ENCODE assay signal across 18 cellular contexts in genomic region chr11:19578871-19579270, GRCh38.
A peak's percentile ranks its signal among the peaks of the same experiment; 100 is the strongest.
DNase-seq lines count a peak whose midpoint lies in the region; ATAC-seq, FAIRE-seq and TF ChIP-seq lines count a peak whose summit lies in the region.
"Had no signal": no experiment of that assay in that cellular context is flagged by ENCODE, and none has a peak within 500 bp of the region (broad histone marks: within the 10 kb centered on the region; RNA-seq: fewer than 3 reads in every experiment).

No MANE protein-coding gene starts in this region.

- H3K9me3 ChIP-seq in body of pancreas (no peaks in the 10 kb centered on the region), mesodermal cell (ENCODE audit: control insufficient read depth, low read length) (no peaks in the 10 kb centered on the region), stomach smooth muscle (ENCODE audit: control insufficient read depth in 2 of 2, low read length in 2 of 2) (no peaks in the 10 kb centered on the region)

- H3K27ac ChIP-seq in ACC112 (ENCODE audit: low read depth, low read length), result peak overlapping the region; percentile 33; the same call in 1 of the 2 replicates
- H3K27ac ChIP-seq in body of pancreas, result peak overlapping the region; percentile 44 to 67 (median 58)
- H3K27ac ChIP-seq in mesodermal cell (ENCODE audit: low read depth, low read length, severe bottlenecking), result peak overlapping the region; percentile 87
- peak overlapping the region; percentile 94 for H3K27ac ChIP-seq in stomach smooth muscle (ENCODE audit: low read length)
- H3K27ac ChIP-seq: PC-9 had no signal

- DNase-seq in body of pancreas, result no peak
- DNase-seq in NCI-H2029 (lab: John Stamatoyannopoulos, UW), result no peak
- no peak for DNase-seq in frontal cortex (ENCODE audit: low spot score in 2 of 2)
- DNase-seq in D721Med (ENCODE audit: insufficient read length, low spot score), result no peak
- DNase-seq in NCI-H2107 (lab: John Stamatoyannopoulos, UW), result no peak
- DNase-seq: activated CD4-positive, CD25-positive, alpha-beta regulatory T cell treated with anti-CD3 and anti-CD28 coated beads, Interleukin-2, amount 50 U/mL, for 72 hours; activated naive CD8-positive, alpha-beta T cell treated with anti-CD3 and anti-CD28 coated beads, Interleukin-2, amount 50 U/mL, for 24 hours; DND-41; endodermal cell; Karpas-422; NCI-H1105; NCI-H2171; PC-9; stimulated activated CD4-positive, alpha-beta T cell treated with anti-CD3 and anti-CD28 coated beads, Interleukin-4, amount 100 ng/mL, for 1 hour had no signal

- H3K36me3 ChIP-seq in ACC112 (ENCODE audit: insufficient read depth, low read length) (no peaks in the 10 kb centered on the region), body of pancreas (replicated peaks in 1 of 2; ENCODE audit: insufficient read depth in 1 of 2, low read depth in 2 of 2) (no peaks in the 10 kb centered on the region), mesodermal cell (ENCODE audit: control insufficient read depth, insufficient read depth, low read length) (no peaks in the 10 kb centered on the region), stomach smooth muscle (ENCODE audit: control insufficient read depth in 2 of 2, insufficient read depth in 2 of 2, low read length in 2 of 2) (no peaks in the 10 kb centered on the region)

- TF ChIP-seq CTCF in body of pancreas (IDR thresholded peaks at IDR 0.05), result no peak
- TF ChIP-seq CTCF in D721Med (IDR thresholded peaks at IDR 0.05; ENCODE audit: insufficient read depth, missing control alignments), result no peak

- H3K4me3 ChIP-seq in ACC112 (ENCODE audit: low read depth, low read length), result no peak overlapping the region
- no peak overlapping the region for H3K4me3 ChIP-seq in body of pancreas
- no peak overlapping the region for H3K4me3 ChIP-seq in mesodermal cell (ENCODE audit: extremely low read depth, insufficient read depth, low read length, poor library complexity, severe bottlenecking)
- peak overlapping the region in 1 of 2 donors; percentile 54 for H3K4me3 ChIP-seq in stomach smooth muscle (ENCODE audit: low read length in 2 of 2)
- H3K4me3 ChIP-seq: PC-9 had no signal

- WGBS in body of pancreas, 2 donors, result 67 to 69% methylated on average over 2 of the region's 2 CpGs
- 86 to 92% methylated on average over 1 to 2 of the region's 2 CpGs for WGBS in mesodermal cell (ENCODE audit: insufficient coverage in 2 of 2), 2 experiments

- FAIRE-seq in frontal cortex (lab: Jason Lieb, UNC) (no peak), D721Med (lab: Jason Lieb, UNC) (no peak)
- FAIRE-seq: keratinocyte had no signal

- H3K9ac ChIP-seq in stomach smooth muscle (ENCODE audit: low read length in 2 of 2), result peak overlapping the region; percentile 22 to 55

- TF ChIP-seq POLR2A in body of pancreas (IDR thresholded peaks at IDR 0.05), result no peak

- H3K4me1 ChIP-seq in ACC112 (ENCODE audit: control insufficient read depth, insufficient read depth, low read length, unreplicated experiment), result peaks cover 39% of the 10 kb centered on the region
- H3K4me1 ChIP-seq in body of pancreas, result peaks cover 33% of the 10 kb centered on the region
- peaks cover 33% of the 10 kb centered on the region for H3K4me1 ChIP-seq in mesodermal cell (ENCODE audit: control insufficient read depth, insufficient read depth, low read length, poor library complexity, severe bottlenecking)
- peaks cover 55% of the 10 kb centered on the region for H3K4me1 ChIP-seq in stomach smooth muscle (ENCODE audit: control insufficient read depth, insufficient read depth, low read length)

- intact Hi-C loops in body of pancreas (cut with DNase I), result no loop called here

- peaks cover 42% of the 10 kb centered on the region for H3K79me2 ChIP-seq in ACC112 (ENCODE audit: control insufficient read depth, insufficient read depth, low read length, unreplicated experiment)

- peak; percentile 24 for ATAC-seq in body of pancreas
- ATAC-seq: activated naive CD8-positive, alpha-beta T cell treated with anti-CD3 and anti-CD28 coated beads, Interleukin-2, amount 50 U/mL, for 24 hours had no signal

- H3K27me3 ChIP-seq in ACC112 (ENCODE audit: insufficient read depth, low read length) (no peaks in the 10 kb centered on the region), body of pancreas (no peaks in the 10 kb centered on the region), stomach smooth muscle (ENCODE audit: control insufficient read depth in 1 of 2, insufficient read depth in 2 of 2, low read length in 2 of 2) (no peaks in the 10 kb centered on the region)

- H2AFZ ChIP-seq in ACC112 (ENCODE audit: low read length, unreplicated experiment), result no peak overlapping the region
- H2AFZ ChIP-seq: PC-9 had no signal

Comparison
In these comparisons a context has a peak if more than half of its experiments do, and no peak if none do; other contexts are left out.
1. H3K27ac ChIP-seq: peak in every context shown above with its lines; median percentile 94 in stomach smooth muscle; 87 in mesodermal cell; 58 in body of pancreas; 33 in ACC112.